In genomic region chr2:199468561-199469513, GRCh38 we compare ENCODE assay signal across 11 cellular contexts. TPM values are rescaled to one million over a fixed set of nuclear protein-coding genes. Genes with fewer than 3 reads are reported as not detected.
A peak's percentile ranks its signal among the peaks of the same experiment; 100 is the strongest.
DNase-seq lines count a peak whose midpoint lies in the region; ATAC-seq and TF ChIP-seq lines count a peak whose summit lies in the region.
"Had no signal": no experiment of that assay in that cellular context is flagged by ENCODE, and none has a peak within 500 bp of the region (broad histone marks: within the 10 kb centered on the region; RNA-seq: fewer than 3 reads in every experiment).

No MANE protein-coding gene starts in this region.

- intact Hi-C loops in esophagus muscularis mucosa (cut with DNase I) (loop anchor here (10.0 kb wide), 1 partner anchor 1684 kb away; the partner anchor contains the start of gene BOLL), spleen (cut with DNase I; ENCODE audit: low total_unique reads) (no loop called here)

- H3K27ac ChIP-seq in esophagus muscularis mucosa (replicated peaks in 1 of 4) (no peak overlapping the region), spleen (no peak overlapping the region)
- H3K27ac ChIP-seq: gastroesophageal sphincter, pancreas had no signal

- no peak for TF ChIP-seq EP300 in esophagus muscularis mucosa (IDR thresholded peaks at IDR 0.05)

- peak overlapping the region; percentile 80 for H3K4me3 Mint-ChIP-seq in nephron progenitor cell

- H3K4me1 Mint-ChIP-seq in nephron progenitor cell = peaks cover 62% of the 10 kb centered on the region

- DNase-seq in ELR (ENCODE audit: low read depth) = peak; percentile 28
- peak; percentile 44 for DNase-seq in SK-N-DZ (ENCODE audit: low spot score)
- no peak for DNase-seq in esophagus muscularis mucosa (ENCODE audit: extremely low spot score)
- DNase-seq in nephron progenitor cell = peak; percentile 36
- no peak for DNase-seq in spleen
- no peak for DNase-seq in NK-92 treated with Interleukin-12 subunit alpha and Interleukin-12 subunit beta, amount 100 ng/mL, for 24 hours (lab: John Stamatoyannopoulos, UW)
- DNase-seq: DMS153 had no signal

- no peaks in the 10 kb centered on the region for H3K9me3 Mint-ChIP-seq in nephron progenitor cell

- H3K27ac Mint-ChIP-seq in nephron progenitor cell = no peak overlapping the region

- ATAC-seq in HG03045 (IDR thresholded peaks at IDR 0.05; ENCODE audit: unreplicated experiment) (no peak), GM19328 (IDR thresholded peaks at IDR 0.05; ENCODE audit: unreplicated experiment) (no peak)
- ATAC-seq: gastroesophageal sphincter had no signal

- H3K4me3 ChIP-seq in esophagus muscularis mucosa (peak overlapping the region in 3 of 4 donors; percentile 12 to 28 (median 26)), spleen (peak overlapping the region in 1 of 8 donors; percentile 41)

- H3K9me3 ChIP-seq in esophagus muscularis mucosa (no peaks in the 10 kb centered on the region), spleen (peaks cover 0 to 9% (median 0%) of the 10 kb centered on the region in 8 donors)
- H3K9me3 ChIP-seq: gastroesophageal sphincter, pancreas had no signal

- H3K4me1 ChIP-seq in esophagus muscularis mucosa (peaks cover 38 to 53% (median 45%) of the 10 kb centered on the region in 4 donors), spleen (peaks cover 3 to 47% (median 45%) of the 10 kb centered on the region in 6 donors)

- WGBS in esophagus muscularis mucosa = 15% methylated on average over 52 of the region's 55 CpGs
- 5 to 9% (median 7%) methylated on average over 54 to 55 of the region's 55 CpGs for WGBS in spleen, 5 donors

- no peak for TF ChIP-seq CTCF in esophagus muscularis mucosa (IDR thresholded peaks at IDR 0.05)
- no peak for TF ChIP-seq CTCF in nephron progenitor cell (IDR thresholded peaks at IDR 0.05)
- TF ChIP-seq CTCF in spleen (IDR thresholded peaks at IDR 0.05 in 8 of 11, conservative IDR thresholded peaks at IDR 0.05 in 3 of 11) = no peak

- peaks cover 98% of the 10 kb centered on the region for H3K27me3 Mint-ChIP-seq in nephron progenitor cell (ENCODE audit: low read depth, poor library complexity)

- no peak for TF ChIP-seq POLR2A in esophagus muscularis mucosa (IDR thresholded peaks at IDR 0.05; ENCODE audit: low read depth)
- no peak for TF ChIP-seq POLR2A in spleen (IDR thresholded peaks at IDR 0.05)

- H3K36me3 ChIP-seq in esophagus muscularis mucosa = no peaks in the 10 kb centered on the region
- no peaks in the 10 kb centered on the region for H3K36me3 ChIP-seq in spleen
- H3K36me3 ChIP-seq: gastroesophageal sphincter, pancreas had no signal

- H3K36me3 Mint-ChIP-seq in nephron progenitor cell (ENCODE audit: low read depth) = no peaks in the 10 kb centered on the region

- H3K27me3 ChIP-seq in esophagus muscularis mucosa (peaks cover 7 to 100% (median 87%) of the 10 kb centered on the region in 4 donors), spleen (replicated peaks in 1 of 7) (peaks cover 39 to 100% (median 95%) of the 10 kb centered on the region in 7 donors)

RNA-seq across cellular contexts. Expression of gene SATB2, which starts 11.1 kb away (rescaled TPM):
- polyA plus RNA-seq in SK-N-DZ (2014; cell fraction: cytosol; rRNA removed) = 13.0 and 13.4 TPM in 2 replicates
- 21.5 and 28.5 TPM in 2 replicates for polyA plus RNA-seq in SK-N-DZ (2014; cell fraction: nucleus; rRNA removed)
- total RNA-seq in esophagus muscularis mucosa (1 to 10 TPM; 2.2 to 6.6 (median 5.0) TPM), spleen (1 to 10 TPM; 1.9 to 3.0 (median 2.7) TPM)
- polyA plus RNA-seq in spleen = under 1 TPM; 0.39 to 0.58 (median 0.50) TPM

Comparison
In these comparisons a context has a peak if more than half of its experiments do, and no peak if none do; other contexts are left out.
1. DNase-seq: peak in ELR (single experiment), SK-N-DZ (single experiment) and nephron progenitor cell (single experiment); none in esophagus muscularis mucosa (single experiment), spleen (single experiment) and NK-92 treated with Interleukin-12 subunit alpha and Interleukin-12 subunit beta, amount 100 ng/mL, for 24 hours (single experiment).